1 cellular context compared by ENCODE assay signal in the genomic region with DNA sequence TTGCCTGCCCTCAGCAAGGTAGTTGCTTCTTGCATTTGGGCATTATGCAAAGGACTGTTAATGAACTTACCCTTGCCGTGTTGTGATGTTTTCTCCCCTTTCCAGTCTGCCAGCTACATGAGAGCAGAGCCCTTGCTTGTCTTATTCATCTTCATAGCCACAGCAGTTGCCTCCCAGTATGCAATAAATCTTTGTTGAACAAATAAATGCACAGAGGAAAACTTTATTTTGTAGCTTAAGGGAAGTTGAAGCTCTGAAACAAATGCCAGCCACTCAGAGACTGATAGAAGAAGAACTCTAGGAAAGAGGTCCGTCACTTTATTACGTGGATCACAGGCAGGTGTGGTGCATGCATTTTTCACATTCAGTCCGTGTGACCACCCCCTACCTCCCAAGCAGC.
TF ChIP-seq lines count a peak whose summit lies in the region.

No MANE protein-coding gene starts in this region.

TF ChIP-seq in GM12891, 5 proteins besides CTCF, POLR2A, EP300 and RAD21 (continued from another document):
- TF ChIP-seq SPI1 (IDR thresholded peaks at IDR 0.05; ENCODE audit: low read depth, low read length), result no peak
- no peak for TF ChIP-seq POU2F2 (IDR thresholded peaks at IDR 0.05; ENCODE audit: low read depth, low read length)
- TF ChIP-seq POLR2AphosphoS5 (IDR thresholded peaks at IDR 0.05; ENCODE audit: low read depth, low read length), result no peak
- no peak for TF ChIP-seq TAF1 (IDR thresholded peaks at IDR 0.05; ENCODE audit: low read depth, low read length)
